2 cellular contexts compared by ENCODE assay signal in the genomic region with DNA sequence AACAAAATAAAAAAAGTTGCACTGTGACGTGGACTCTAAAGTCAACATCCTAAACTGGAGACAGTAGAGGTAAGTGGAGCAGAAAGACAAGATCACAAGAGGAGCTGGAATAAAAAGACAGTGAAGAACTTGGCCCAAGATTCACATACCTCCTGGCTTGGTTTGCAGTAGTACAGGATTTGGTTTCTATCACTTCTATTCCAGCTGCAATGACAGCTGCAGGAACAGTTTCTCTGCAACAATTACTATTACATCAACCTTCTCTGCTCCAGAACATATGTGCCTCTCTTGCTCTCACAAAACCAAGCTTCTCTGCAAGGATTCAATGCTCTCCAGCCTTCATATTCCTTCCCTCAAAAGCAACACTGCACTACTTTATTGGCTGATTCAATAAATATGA.
TF ChIP-seq lines count a peak whose summit lies in the region.

No MANE protein-coding gene starts in this region.

TF ChIP-seq in HEK293, 187 proteins besides CTCF, POLR2A, EP300 and RAD21:
- TF ChIP-seq ZNF626 (tag by site-specific recombination; IDR thresholded peaks at IDR 0.05): no peak
- 0 out of 2 replicates have a peak, but pooled peaks have one; percentile 21 for TF ChIP-seq ZNF600 (tag by site-specific recombination; IDR thresholded peaks at IDR 0.05)
- TF ChIP-seq, protein P1, sequence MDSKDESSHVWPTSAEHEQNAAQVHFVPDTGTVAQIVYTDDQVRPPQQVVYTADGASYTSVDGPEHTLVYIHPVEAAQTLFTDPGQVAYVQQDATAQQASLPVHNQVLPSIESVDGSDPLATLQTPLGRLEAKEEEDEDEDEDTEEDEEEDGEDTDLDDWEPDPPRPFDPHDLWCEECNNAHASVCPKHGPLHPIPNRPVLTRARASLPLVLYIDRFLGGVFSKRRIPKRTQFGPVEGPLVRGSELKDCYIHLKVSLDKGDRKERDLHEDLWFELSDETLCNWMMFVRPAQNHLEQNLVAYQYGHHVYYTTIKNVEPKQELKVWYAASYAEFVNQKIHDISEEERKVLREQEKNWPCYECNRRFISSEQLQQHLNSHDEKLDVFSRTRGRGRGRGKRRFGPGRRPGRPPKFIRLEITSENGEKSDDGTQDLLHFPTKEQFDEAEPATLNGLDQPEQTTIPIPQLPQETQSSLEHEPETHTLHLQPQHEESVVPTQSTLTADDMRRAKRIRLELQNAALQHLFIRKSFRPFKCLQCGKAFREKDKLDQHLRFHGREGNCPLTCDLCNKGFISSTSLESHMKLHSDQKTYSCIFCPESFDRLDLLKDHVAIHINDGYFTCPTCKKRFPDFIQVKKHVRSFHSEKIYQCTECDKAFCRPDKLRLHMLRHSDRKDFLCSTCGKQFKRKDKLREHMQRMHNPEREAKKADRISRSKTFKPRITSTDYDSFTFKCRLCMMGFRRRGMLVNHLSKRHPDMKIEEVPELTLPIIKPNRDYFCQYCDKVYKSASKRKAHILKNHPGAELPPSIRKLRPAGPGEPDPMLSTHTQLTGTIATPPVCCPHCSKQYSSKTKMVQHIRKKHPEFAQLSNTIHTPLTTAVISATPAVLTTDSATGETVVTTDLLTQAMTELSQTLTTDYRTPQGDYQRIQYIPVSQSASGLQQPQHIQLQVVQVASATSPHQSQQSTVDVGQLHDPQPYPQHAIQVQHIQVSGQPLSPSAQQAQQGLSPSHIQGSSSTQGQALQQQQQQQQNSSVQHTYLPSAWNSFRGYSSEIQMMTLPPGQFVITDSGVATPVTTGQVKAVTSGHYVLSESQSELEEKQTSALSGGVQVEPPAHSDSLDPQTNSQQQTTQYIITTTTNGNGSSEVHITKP (tag by site-specific recombination; IDR thresholded peaks at IDR 0.05): peak; percentile 90
- TF ChIP-seq, protein P2, sequence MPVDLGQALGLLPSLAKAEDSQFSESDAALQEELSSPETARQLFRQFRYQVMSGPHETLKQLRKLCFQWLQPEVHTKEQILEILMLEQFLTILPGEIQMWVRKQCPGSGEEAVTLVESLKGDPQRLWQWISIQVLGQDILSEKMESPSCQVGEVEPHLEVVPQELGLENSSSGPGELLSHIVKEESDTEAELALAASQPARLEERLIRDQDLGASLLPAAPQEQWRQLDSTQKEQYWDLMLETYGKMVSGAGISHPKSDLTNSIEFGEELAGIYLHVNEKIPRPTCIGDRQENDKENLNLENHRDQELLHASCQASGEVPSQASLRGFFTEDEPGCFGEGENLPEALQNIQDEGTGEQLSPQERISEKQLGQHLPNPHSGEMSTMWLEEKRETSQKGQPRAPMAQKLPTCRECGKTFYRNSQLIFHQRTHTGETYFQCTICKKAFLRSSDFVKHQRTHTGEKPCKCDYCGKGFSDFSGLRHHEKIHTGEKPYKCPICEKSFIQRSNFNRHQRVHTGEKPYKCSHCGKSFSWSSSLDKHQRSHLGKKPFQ (tag by site-specific recombination; IDR thresholded peaks at IDR 0.05): no peak
- TF ChIP-seq, protein P3, sequence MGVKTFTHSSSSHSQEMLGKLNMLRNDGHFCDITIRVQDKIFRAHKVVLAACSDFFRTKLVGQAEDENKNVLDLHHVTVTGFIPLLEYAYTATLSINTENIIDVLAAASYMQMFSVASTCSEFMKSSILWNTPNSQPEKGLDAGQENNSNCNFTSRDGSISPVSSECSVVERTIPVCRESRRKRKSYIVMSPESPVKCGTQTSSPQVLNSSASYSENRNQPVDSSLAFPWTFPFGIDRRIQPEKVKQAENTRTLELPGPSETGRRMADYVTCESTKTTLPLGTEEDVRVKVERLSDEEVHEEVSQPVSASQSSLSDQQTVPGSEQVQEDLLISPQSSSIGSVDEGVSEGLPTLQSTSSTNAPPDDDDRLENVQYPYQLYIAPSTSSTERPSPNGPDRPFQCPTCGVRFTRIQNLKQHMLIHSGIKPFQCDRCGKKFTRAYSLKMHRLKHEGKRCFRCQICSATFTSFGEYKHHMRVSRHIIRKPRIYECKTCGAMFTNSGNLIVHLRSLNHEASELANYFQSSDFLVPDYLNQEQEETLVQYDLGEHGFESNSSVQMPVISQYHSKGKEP (tag by site-specific recombination; IDR thresholded peaks at IDR 0.05): 0 out of 2 replicates have a peak, but pooled peaks have one; percentile 49
- TF ChIP-seq SP2 (tag by site-specific recombination; IDR thresholded peaks at IDR 0.05): no peak

TF ChIP-seq in K562, 482 proteins besides CTCF, POLR2A, EP300 and RAD21:
- TF ChIP-seq, protein P1 (IDR thresholded peaks at IDR 0.05; ENCODE audit: partially characterized antibody): peak; percentile 10
- no peak for TF ChIP-seq FOXJ2 (tag; IDR thresholded peaks at IDR 0.05)
